In the genomic region with DNA sequence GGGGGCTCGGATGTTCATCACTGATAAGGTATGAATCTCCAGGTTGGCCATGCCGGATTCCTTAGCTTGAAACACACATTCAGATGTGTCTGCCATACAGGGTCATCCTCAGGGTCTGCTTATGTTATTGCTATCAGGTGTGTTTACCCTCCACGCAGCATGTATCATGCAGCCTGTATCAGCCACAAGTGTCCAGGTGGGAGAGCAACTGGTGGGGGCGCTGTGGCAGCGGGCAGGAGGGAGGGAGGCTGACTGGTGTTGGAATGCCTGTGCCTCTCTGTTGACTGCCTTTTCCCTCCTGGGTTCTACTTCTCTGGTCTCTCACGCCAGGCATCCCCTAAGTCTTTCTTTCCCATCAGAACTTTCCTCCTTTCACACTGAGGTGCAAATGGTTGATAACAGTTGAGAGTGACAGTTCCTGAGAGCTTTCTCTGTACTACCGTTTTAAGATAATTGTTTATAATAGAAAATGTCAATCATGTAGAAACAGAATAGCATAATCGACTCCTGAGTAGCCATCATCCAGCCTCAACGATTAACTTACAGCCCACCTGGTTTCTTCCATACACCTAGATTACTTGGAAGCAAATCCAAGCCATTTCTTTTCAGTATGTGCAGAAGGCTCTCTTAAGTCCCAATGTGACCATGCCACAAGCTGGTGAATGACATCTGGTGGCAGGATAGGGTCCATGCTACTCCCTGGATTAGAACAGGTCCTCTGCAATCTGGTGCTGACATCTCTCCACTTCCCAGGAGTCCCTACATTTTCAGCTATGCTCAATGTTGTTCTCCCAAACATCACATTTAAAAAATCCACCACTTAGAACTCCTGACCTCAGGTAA, we compare ENCODE assay signal across 14 cellular contexts.
"Had no signal": no experiment of that assay in that cellular context is flagged by ENCODE, and none has a peak within 500 bp of the region (broad histone marks: within the 10 kb centered on the region; RNA-seq: fewer than 3 reads in every experiment).

No MANE protein-coding gene starts in this region.

- H3K27ac ChIP-seq: hepatocyte, neutrophil had no signal

- H3K4me3 Mint-ChIP-seq: activated CD4-positive, alpha-beta T cell treated with anti-CD3 and anti-CD28 coated beads, Interleukin-2, amount 10 ng/mL, durations not matched to agents 7 days and 5 days; activated naive CD4-positive, alpha-beta T cell treated with anti-CD3 and anti-CD28 coated beads for 36 hours; activated T-helper 17 cell treated with anti-CD3 and anti-CD28 coated beads, Interleukin-2, amount 50 U/mL, for 72 hours; effector memory CD8-positive, alpha-beta T cell; stimulated activated memory B cell treated with anti-CD40 and anti-IgM and Interleukin-4, amounts not matched to agents 10 μg/mL and 1 μg/mL and 100 μg/mL, for 72 hours; T-helper 1 cell treated with Interleukin-12 subunit alpha and Interleukin-12 subunit beta and Interleukin-4 antibody, amounts not matched to agents 30 μg/mL and 1 μg/mL, for 36 hours; type B pancreatic cell had no signal

- H3K27ac Mint-ChIP-seq: activated CD4-positive, alpha-beta T cell treated with anti-CD3 and anti-CD28 coated beads, Interleukin-2, amount 10 ng/mL, durations not matched to agents 7 days and 5 days; activated naive CD4-positive, alpha-beta T cell treated with anti-CD3 and anti-CD28 coated beads for 36 hours; activated T-helper 17 cell treated with anti-CD3 and anti-CD28 coated beads, Interleukin-2, amount 50 U/mL, for 72 hours; effector memory CD8-positive, alpha-beta T cell; stimulated activated memory B cell treated with anti-CD40 and anti-IgM and Interleukin-4, amounts not matched to agents 10 μg/mL and 1 μg/mL and 100 μg/mL, for 72 hours; T-helper 1 cell treated with Interleukin-12 subunit alpha and Interleukin-12 subunit beta and Interleukin-4 antibody, amounts not matched to agents 30 μg/mL and 1 μg/mL, for 36 hours; type B pancreatic cell had no signal

- H3K9me3 Mint-ChIP-seq: activated CD4-positive, alpha-beta T cell treated with anti-CD3 and anti-CD28 coated beads, Interleukin-2, amount 10 ng/mL, durations not matched to agents 7 days and 5 days; activated T-helper 17 cell treated with anti-CD3 and anti-CD28 coated beads, Interleukin-2, amount 50 U/mL, for 72 hours; effector memory CD8-positive, alpha-beta T cell; stimulated activated memory B cell treated with anti-CD40 and anti-IgM and Interleukin-4, amounts not matched to agents 10 μg/mL and 1 μg/mL and 100 μg/mL, for 72 hours; T-helper 1 cell treated with Interleukin-12 subunit alpha and Interleukin-12 subunit beta and Interleukin-4 antibody, amounts not matched to agents 30 μg/mL and 1 μg/mL, for 36 hours; type B pancreatic cell had no signal

- H3K36me3 Mint-ChIP-seq: stimulated activated memory B cell treated with anti-CD40 and anti-IgM and Interleukin-4, amounts not matched to agents 10 μg/mL and 1 μg/mL and 100 μg/mL, for 72 hours; type B pancreatic cell had no signal

- H3K4me3 ChIP-seq: hepatocyte, smooth muscle cell had no signal

- H3K4me2 ChIP-seq: hepatocyte, smooth muscle cell had no signal

- H2AFZ ChIP-seq: hepatocyte had no signal

- H3K36me3 ChIP-seq: neutrophil had no signal

- H3K27me3 ChIP-seq: hepatocyte had no signal

- ATAC-seq: activated T-helper 17 cell treated with anti-CD3 and anti-CD28 coated beads, Interleukin-2, amount 50 U/mL, for 72 hours; effector memory CD8-positive, alpha-beta T cell; right cardiac atrium; stimulated activated memory B cell treated with anti-CD40 and anti-IgM and Interleukin-4, amounts not matched to agents 10 μg/mL and 1 μg/mL and 100 μg/mL, for 72 hours had no signal

- DNase-seq: activated CD4-positive, alpha-beta T cell treated with anti-CD3 and anti-CD28 coated beads, Interleukin-2, amount 10 ng/mL, durations not matched to agents 7 days and 5 days; activated CD4-positive, CD25-positive, alpha-beta regulatory T cell; activated naive CD4-positive, alpha-beta T cell treated with anti-CD3 and anti-CD28 coated beads for 36 hours; activated T-cell treated with anti-CD3 and anti-CD28 coated beads for 4 hours; central memory CD4-positive, alpha-beta T cell; effector memory CD8-positive, alpha-beta T cell; right cardiac atrium had no signal

- H3K27me3 Mint-ChIP-seq: stimulated activated memory B cell treated with anti-CD40 and anti-IgM and Interleukin-4, amounts not matched to agents 10 μg/mL and 1 μg/mL and 100 μg/mL, for 72 hours had no signal

- H3K9me3 ChIP-seq: neutrophil had no signal

- H3K79me2 ChIP-seq: hepatocyte had no signal
